ENCODE assay signal across 12 cellular contexts in genomic region chr10:3763852-3764625, GRCh38. TPM values are rescaled to one million over a fixed set of nuclear protein-coding genes. Genes with fewer than 3 reads are reported as not detected.
DNase-seq lines count a peak whose midpoint lies in the region; ATAC-seq and TF ChIP-seq lines count a peak whose summit lies in the region.
"Had no signal": no experiment of that assay in that cellular context is flagged by ENCODE, and none has a peak within 500 bp of the region (broad histone marks: within the 10 kb centered on the region; RNA-seq: fewer than 3 reads in every experiment).

No MANE protein-coding gene starts in this region.

- no peak for ATAC-seq in CD8-positive, alpha-beta T cell
- no peak for ATAC-seq in GM18873 (IDR thresholded peaks at IDR 0.05; ENCODE audit: low FRiP score, unreplicated experiment)

- peak overlapping the region; percentile 46 for H3K27ac Mint-ChIP-seq in CD8-positive, alpha-beta T cell

- H2AFZ ChIP-seq in osteoblast (ENCODE audit: low read length) = no peak overlapping the region

- TF ChIP-seq CTCF in CD8-positive, alpha-beta T cell (IDR thresholded peaks at IDR 0.05) = no peak
- no peak for TF ChIP-seq CTCF in osteoblast (IDR thresholded peaks at IDR 0.05; ENCODE audit: extremely low read depth, low read depth, low read length)

- H4K20me1 ChIP-seq in osteoblast (ENCODE audit: insufficient read depth, low read length) = no peaks in the 10 kb centered on the region

- intact Hi-C loops in CD8-positive, alpha-beta T cell (cut with DNase I, micrococcal nuclease) = loop anchor here in 1 of 2 experiments (5.0 kb wide), 1 partner anchor 97 kb away; no protein-coding TSS in a partner anchor

- H3K4me3 ChIP-seq in CD8-positive, alpha-beta T cell (ENCODE audit: low read depth, low read length) = no peak overlapping the region
- H3K4me3 ChIP-seq in effector memory CD4-positive, alpha-beta T cell (ENCODE audit: insufficient read depth, low read depth, low read length, poor library complexity, severe bottlenecking) = peak overlapping the region; percentile 8
- no peak overlapping the region for H3K4me3 ChIP-seq in osteoblast (ENCODE audit: insufficient read depth, low read length)
- H3K4me3 ChIP-seq: uterus had no signal

- H3K27me3 Mint-ChIP-seq in CD8-positive, alpha-beta T cell (ENCODE audit: low read depth) = no peaks in the 10 kb centered on the region

- H3K4me3 Mint-ChIP-seq in CD8-positive, alpha-beta T cell = peak overlapping the region; percentile 64

- peaks cover 21% of the 10 kb centered on the region for H3K4me1 ChIP-seq in CD8-positive, alpha-beta T cell (ENCODE audit: insufficient read depth, low read length)
- peaks cover 41% of the 10 kb centered on the region for H3K4me1 ChIP-seq in effector memory CD4-positive, alpha-beta T cell (ENCODE audit: control insufficient read depth, insufficient read depth, low read length, poor library complexity, severe bottlenecking)
- H3K4me1 ChIP-seq in osteoblast (ENCODE audit: insufficient read depth, low read length) = peaks cover 27% of the 10 kb centered on the region
- H3K4me1 ChIP-seq: uterus had no signal

- no peak overlapping the region for H3K27ac ChIP-seq in CD8-positive, alpha-beta T cell (ENCODE audit: low read depth, low read length)
- no peak overlapping the region for H3K27ac ChIP-seq in effector memory CD4-positive, alpha-beta T cell (ENCODE audit: insufficient read depth, low read length, poor library complexity, severe bottlenecking)
- H3K27ac ChIP-seq in osteoblast (ENCODE audit: low read depth, low read length) = peak overlapping the region; percentile 60
- H3K27ac ChIP-seq: uterus had no signal

- POLR2A ChIA-PET in CD8-positive, alpha-beta T cell (lab: Charles Lee) = interaction anchor here (1.1 to 2.5 kb wide), 4 partner anchors 11 to 23 kb away, joined by 4 to 21 read pairs (median 10); partner anchors contain the start of gene KLF6

- no peaks in the 10 kb centered on the region for H3K36me3 Mint-ChIP-seq in CD8-positive, alpha-beta T cell

- no peaks in the 10 kb centered on the region for H3K79me2 ChIP-seq in osteoblast (ENCODE audit: insufficient read depth, low read length)

- peaks cover 44% of the 10 kb centered on the region for H3K4me1 Mint-ChIP-seq in CD8-positive, alpha-beta T cell (ENCODE audit: low read depth)

- no peaks in the 10 kb centered on the region for H3K9me3 ChIP-seq in CD8-positive, alpha-beta T cell (ENCODE audit: low read length)
- no peaks in the 10 kb centered on the region for H3K9me3 ChIP-seq in effector memory CD4-positive, alpha-beta T cell (ENCODE audit: control insufficient read depth, low read length)
- H3K9me3 ChIP-seq in osteoblast (ENCODE audit: low read depth, low read length) = no peaks in the 10 kb centered on the region
- H3K9me3 ChIP-seq: uterus had no signal

- H3K27me3 ChIP-seq in CD8-positive, alpha-beta T cell (ENCODE audit: insufficient read depth, low read length) = no peaks in the 10 kb centered on the region
- no peaks in the 10 kb centered on the region for H3K27me3 ChIP-seq in effector memory CD4-positive, alpha-beta T cell (replicated peaks; ENCODE audit: control insufficient read depth, insufficient read depth, low read length, poor library complexity, severe bottlenecking)
- no peaks in the 10 kb centered on the region for H3K27me3 ChIP-seq in osteoblast (ENCODE audit: insufficient read depth, low read length)
- H3K27me3 ChIP-seq: uterus had no signal

- CTCF ChIA-PET in CD8-positive, alpha-beta T cell (lab: Charles Lee) = interaction anchor here (0.6 to 1.0 kb wide), 2 partner anchors 24 to 87 kb away, joined by 3 read pairs; no protein-coding TSS in a partner anchor

- H3K9me3 Mint-ChIP-seq in CD8-positive, alpha-beta T cell = no peaks in the 10 kb centered on the region

- peak overlapping the region; percentile 36 for H3K4me2 ChIP-seq in osteoblast (ENCODE audit: insufficient read depth, low read length)

- DNase-seq in CD8-positive, alpha-beta T cell = no peak
- DNase-seq in M059J (ENCODE audit: low read depth) = peak; percentile 83
- DNase-seq in effector memory CD4-positive, alpha-beta T cell = no peak
- peak; percentile 92 for DNase-seq in osteoblast (ENCODE audit: insufficient read length, low spot score, missing footprints)
- no peak for DNase-seq in iPS-NIHi7 (ENCODE audit: extremely low spot score)
- no peak for DNase-seq in NCI-H1417 (lab: John Stamatoyannopoulos, UW)
- DNase-seq in NCI-H524 (lab: John Stamatoyannopoulos, UW) = no peak
- DNase-seq: GF-D8, mesendoderm, NCI-H1092, uterus had no signal

- no peaks in the 10 kb centered on the region for H3K36me3 ChIP-seq in CD8-positive, alpha-beta T cell (ENCODE audit: insufficient read depth, low read length)
- no peaks in the 10 kb centered on the region for H3K36me3 ChIP-seq in effector memory CD4-positive, alpha-beta T cell (ENCODE audit: control insufficient read depth, insufficient read depth, low read length)
- H3K36me3 ChIP-seq in osteoblast (ENCODE audit: insufficient read depth, low read length) = no peaks in the 10 kb centered on the region
- H3K36me3 ChIP-seq: uterus had no signal

RNA-seq across cellular contexts. Expression of gene KLF6, which starts 21.0 kb away (rescaled TPM):
- 100 to 1,000 TPM; 552 to 566 TPM for total RNA-seq in CD8-positive, alpha-beta T cell
- total RNA-seq in M059J (2014; rRNA removed; shearing (Covaris generic)) = 4.8 and 9.9 TPM in 2 replicates
- 50.1 and 52.1 TPM in 2 replicates for total RNA-seq in osteoblast

Comparison
In these comparisons a context has a peak if more than half of its experiments do, and no peak if none do; other contexts are left out.
1. DNase-seq: peak in M059J (single experiment) and osteoblast (single experiment); none in CD8-positive, alpha-beta T cell (0 of 7), effector memory CD4-positive, alpha-beta T cell (0 of 3), iPS-NIHi7 (single experiment), NCI-H1417 (0 of 3) and NCI-H524 (0 of 2).
2. RNA of gene KLF6, which starts 21.0 kb away (total RNA-seq): 552 to 566 TPM in CD8-positive, alpha-beta T cell; 50.1 to 52.1 TPM in osteoblast and 4.8 to 9.9 TPM in M059J; every median in the first group is over 10 times any median in the second.